1 cellular context compared by ENCODE assay signal in genomic region chr16:2122429-2122828, GRCh38.
TF ChIP-seq lines count a peak whose summit lies in the region.

No MANE protein-coding gene starts in this region.

TF ChIP-seq in IMR-90, 13 proteins besides CTCF, POLR2A, EP300 and RAD21:
- TF ChIP-seq CEBPB (IDR thresholded peaks at IDR 0.05; ENCODE audit: low read depth, low read length) (no peak), BHLHE40 (IDR thresholded peaks at IDR 0.05; ENCODE audit: low read depth, low read length) (no peak), FOS (IDR thresholded peaks at IDR 0.05; ENCODE audit: low read depth, low read length) (no peak), MAZ (IDR thresholded peaks at IDR 0.05; ENCODE audit: borderline replicate concordance, low read depth, low read length) (no peak), RCOR1 (IDR thresholded peaks at IDR 0.05; ENCODE audit: insufficient replicate concordance, low read length) (no peak), MAFK (IDR thresholded peaks at IDR 0.05; ENCODE audit: low read depth, low read length) (no peak), MXI1 (IDR thresholded peaks at IDR 0.05; ENCODE audit: borderline replicate concordance, low read depth, low read length) (no peak)
- TF ChIP-seq, protein P1, sequence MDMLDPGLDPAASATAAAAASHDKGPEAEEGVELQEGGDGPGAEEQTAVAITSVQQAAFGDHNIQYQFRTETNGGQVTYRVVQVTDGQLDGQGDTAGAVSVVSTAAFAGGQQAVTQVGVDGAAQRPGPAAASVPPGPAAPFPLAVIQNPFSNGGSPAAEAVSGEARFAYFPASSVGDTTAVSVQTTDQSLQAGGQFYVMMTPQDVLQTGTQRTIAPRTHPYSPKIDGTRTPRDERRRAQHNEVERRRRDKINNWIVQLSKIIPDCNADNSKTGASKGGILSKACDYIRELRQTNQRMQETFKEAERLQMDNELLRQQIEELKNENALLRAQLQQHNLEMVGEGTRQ (IDR thresholded peaks at IDR 0.05; ENCODE audit: low read depth, low read length): no peak
